ENCODE assay signal across 25 cellular contexts in genomic region chr21:31505975-31506374, GRCh38.
DNase-seq lines count a peak whose midpoint lies in the region; ATAC-seq and TF ChIP-seq lines count a peak whose summit lies in the region.
"Had no signal": no experiment of that assay in that cellular context is flagged by ENCODE, and none has a peak within 500 bp of the region (broad histone marks: within the 10 kb centered on the region; RNA-seq: fewer than 3 reads in every experiment).

No MANE protein-coding gene starts in this region.

- peaks cover 4% of the 10 kb centered on the region for H3K36me3 Mint-ChIP-seq in mesothelial cell of epicardium
- H3K36me3 Mint-ChIP-seq: naive B cell had no signal

- H3K4me2 ChIP-seq in DND-41 (ENCODE audit: insufficient read depth, low read length) (no peak overlapping the region), PC-9 (no peak overlapping the region)

- peak in 2 of 3 experiments; percentile 47 to 71 for DNase-seq in NCI-H1417 (lab: John Stamatoyannopoulos, UW)
- no peak for DNase-seq in NCI-H1417 treated with DMSO at 0.1 percent for 48 hours (lab: John Stamatoyannopoulos, UW)
- peak; percentile 27 for DNase-seq in DND-41
- peak; percentile 39 for DNase-seq in NCI-H345 treated with DMSO at 0.1 percent for 48 hours (lab: John Stamatoyannopoulos, UW; ENCODE audit: unreplicated experiment)
- no peak for DNase-seq in mesothelial cell of epicardium (ENCODE audit: low spot score in 2 of 2, unreplicated experiment in 2 of 2)
- DNase-seq in superior temporal gyrus (ENCODE audit: extremely low spot score): no peak
- no peak for DNase-seq in PC-9
- DNase-seq in cerebellum (ENCODE audit: low spot score): no peak
- DNase-seq: activated effector memory CD4-positive, alpha-beta T cell treated with anti-CD3 and anti-CD28 coated beads, Interleukin-2, amount 50 U/mL, for 16 hours; AML-193; anterior cingulate cortex; EL; left cardiac atrium; mesenchymal stem cell; naive B cell; NCI-H1105 treated with DMSO at 0.1 percent for 48 hours; NCI-H2171 treated with DMSO at 0.1 percent for 48 hours; NCI-H774; SIG-M5; stimulated activated CD4-positive, alpha-beta T cell treated with anti-CD3 and anti-CD28 coated beads, Interleukin-4, amount 100 ng/mL, for 1 hour; stimulated activated naive CD8-positive, alpha-beta T cell treated with anti-CD3 and anti-CD28 coated beads, Interleukin-15, Interleukin-2, amounts not matched to agents 100 U/mL and 50 U/mL, for 24 hours; tibial artery had no signal

- H3K79me2 ChIP-seq in DND-41 (ENCODE audit: insufficient read depth, low read length): peaks cover 4% of the 10 kb centered on the region
- H3K79me2 ChIP-seq in PC-9 (ENCODE audit: low read depth): 0 out of 2 replicates have a peak, but pooled peaks cover 8% of the 10 kb centered on the region

- H3K4me3 ChIP-seq in DND-41 (ENCODE audit: low read depth in 1 of 2, low read length in 2 of 2) (no peak overlapping the region), PC-9 (no peak overlapping the region)
- H3K4me3 ChIP-seq: cardiac muscle cell, tibial artery had no signal

- H3K27ac Mint-ChIP-seq in mesothelial cell of epicardium: peak overlapping the region; percentile 37

- H4K20me1 ChIP-seq in DND-41 (ENCODE audit: insufficient read depth, low read length) (peaks cover 11% of the 10 kb centered on the region; the same call in 1 of the 2 replicates), PC-9 (ENCODE audit: insufficient read depth) (no peaks in the 10 kb centered on the region)

- CTCF ChIA-PET in PC-9 (lab: Charles Lee): interaction anchor here (0.9 kb wide), 1 partner anchor 46 kb away, joined by 3 read pairs; no protein-coding TSS in a partner anchor

- H3K9me2 ChIP-seq in PC-9 (ENCODE audit: insufficient read depth): no peaks in the 10 kb centered on the region

- peak; percentile 56 for ATAC-seq in DND-41 (ENCODE audit: insufficient read depth, low read depth)
- ATAC-seq: left cardiac atrium; stimulated activated naive CD8-positive, alpha-beta T cell treated with anti-CD3 and anti-CD28 coated beads, Interleukin-15, Interleukin-2, amounts not matched to agents 100 U/mL and 50 U/mL, for 24 hours had no signal

- H3K27ac ChIP-seq in DND-41 (ENCODE audit: low read length): no peak overlapping the region
- H3K27ac ChIP-seq in PC-9: no peak overlapping the region
- H3K27ac ChIP-seq: 22Rv1, cardiac muscle cell, tibial artery had no signal

- no peak overlapping the region for H2AFZ ChIP-seq in DND-41 (ENCODE audit: low read depth, low read length)
- no peak overlapping the region for H2AFZ ChIP-seq in PC-9

- no peaks in the 10 kb centered on the region for H3K36me3 ChIP-seq in DND-41 (ENCODE audit: insufficient read depth, low read length)
- H3K36me3 ChIP-seq in PC-9 (ENCODE audit: low read depth): no peaks in the 10 kb centered on the region
- H3K36me3 ChIP-seq: cardiac muscle cell, tibial artery had no signal

- no peaks in the 10 kb centered on the region for H3K9me3 Mint-ChIP-seq in mesothelial cell of epicardium
- H3K9me3 Mint-ChIP-seq: dendritic cell treated with granulocyte-macrophage colony-stimulating factor and Interleukin-4, amounts not matched to agents 40 ng/mL and 50 ng/mL, for 4 days had no signal

- H3K4me3 Mint-ChIP-seq in mesothelial cell of epicardium: no peak overlapping the region
- H3K4me3 Mint-ChIP-seq: dendritic cell treated with granulocyte-macrophage colony-stimulating factor and Interleukin-4, amounts not matched to agents 40 ng/mL and 50 ng/mL, for 4 days had no signal

- H3F3A ChIP-seq in PC-9 (ENCODE audit: insufficient read depth, low read depth): peaks cover 27% of the 10 kb centered on the region

- intact Hi-C loops in PC-9 (cut with micrococcal nuclease; ENCODE audit: unreplicated experiment): no loop called here

- H3K4me1 ChIP-seq in DND-41 (ENCODE audit: insufficient read depth, low read length) (peaks cover 6% of the 10 kb centered on the region; the same call in 1 of the 2 replicates), PC-9 (replicated peaks; ENCODE audit: insufficient read depth) (peaks cover 52% of the 10 kb centered on the region)
- H3K4me1 ChIP-seq: tibial artery had no signal

- H3K27me3 ChIP-seq in DND-41 (ENCODE audit: insufficient read depth, low read length, poor library complexity) (no peaks in the 10 kb centered on the region), PC-9 (ENCODE audit: insufficient read depth, low read depth) (no peaks in the 10 kb centered on the region)
- H3K27me3 ChIP-seq: cardiac muscle cell, tibial artery had no signal

- H3K9me3 ChIP-seq in DND-41 (ENCODE audit: insufficient read depth, low read length, severe bottlenecking): no peaks in the 10 kb centered on the region
- H3K9me3 ChIP-seq in PC-9 (ENCODE audit: insufficient read depth, low read depth): no peaks in the 10 kb centered on the region
- H3K9me3 ChIP-seq: tibial artery had no signal

- peaks cover 64% of the 10 kb centered on the region for H3K4me1 Mint-ChIP-seq in mesothelial cell of epicardium

- no TSS peak for BruUV-seq in PC-9 (replicated peaks; lab: Mats Ljungman, UMichigan)

- POLR2A ChIA-PET in PC-9 (lab: Charles Lee; ENCODE audit: unreplicated experiment): no interaction called here

- no peak for TF ChIP-seq CTCF in DND-41 (IDR thresholded peaks at IDR 0.05; ENCODE audit: borderline replicate concordance, extremely low read depth, low read length, poor library complexity, severe bottlenecking)
- no peak for TF ChIP-seq CTCF in mesothelial cell of epicardium (IDR thresholded peaks at IDR 0.05; ENCODE audit: unreplicated experiment)
- TF ChIP-seq CTCF in PC-9 (conservative IDR thresholded peaks at IDR 0.05): no peak

- H3K9ac ChIP-seq in DND-41 (ENCODE audit: low read depth, low read length): no peak overlapping the region

- no peaks in the 10 kb centered on the region for H3K27me3 Mint-ChIP-seq in mesothelial cell of epicardium (ENCODE audit: low read depth)
- H3K27me3 Mint-ChIP-seq: naive B cell had no signal

Comparison
In these comparisons a context has a peak if more than half of its experiments do, and no peak if none do; other contexts are left out.
1. DNase-seq: peak in NCI-H1417 (2 of 3), DND-41 (single experiment) and NCI-H345 treated with DMSO at 0.1 percent for 48 hours (single experiment); none in NCI-H1417 treated with DMSO at 0.1 percent for 48 hours (single experiment), mesothelial cell of epicardium (0 of 2), superior temporal gyrus (single experiment), PC-9 (0 of 2) and cerebellum (single experiment).